In the genomic region with DNA sequence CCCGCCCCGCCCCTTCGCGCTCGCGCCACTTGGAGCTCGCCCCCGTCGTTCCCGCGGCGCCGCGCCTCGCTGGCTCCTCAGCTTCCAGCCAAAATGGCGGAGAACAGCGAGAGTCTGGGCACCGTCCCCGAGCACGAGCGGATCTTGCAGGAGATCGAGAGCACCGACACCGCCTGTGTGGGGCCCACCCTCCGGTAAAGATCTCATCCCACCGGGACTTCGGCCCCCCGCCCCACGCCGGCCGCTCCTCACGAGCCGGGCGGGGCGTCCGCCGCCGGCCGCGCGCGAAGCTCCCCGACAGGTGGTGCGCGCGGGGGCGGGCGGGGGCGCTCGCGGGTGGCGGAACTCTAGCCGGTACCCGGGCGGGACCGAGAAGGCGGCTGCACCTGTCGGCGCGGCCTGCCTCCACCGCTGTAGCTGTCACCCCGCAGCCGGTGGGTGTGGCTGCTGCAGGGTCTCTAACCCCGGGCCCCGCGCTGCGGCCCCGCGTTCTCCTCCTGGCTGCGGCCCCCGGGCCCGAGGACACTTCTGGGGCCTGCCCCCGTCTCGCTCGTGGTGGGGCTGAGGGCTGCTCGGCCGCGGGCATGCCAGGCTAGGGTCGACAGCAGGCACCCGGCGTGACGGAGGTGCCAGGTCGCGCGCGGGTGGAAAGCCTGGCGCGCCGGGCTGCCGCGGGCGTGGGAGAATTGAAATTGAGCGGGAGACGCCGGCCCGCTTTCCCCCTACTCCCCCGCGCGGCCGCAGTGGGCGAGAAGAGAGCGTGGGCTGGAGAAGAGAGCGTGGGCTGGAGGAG, we compare ENCODE assay signal across 8 cellular contexts. TPM values are rescaled to one million over a fixed set of nuclear protein-coding genes. Genes with fewer than 3 reads are reported as not detected.
A peak's percentile ranks its signal among the peaks of the same experiment; 100 is the strongest.
DNase-seq lines count a peak whose midpoint lies in the region; ATAC-seq, FAIRE-seq and TF ChIP-seq lines count a peak whose summit lies in the region.

A gene with protein sequence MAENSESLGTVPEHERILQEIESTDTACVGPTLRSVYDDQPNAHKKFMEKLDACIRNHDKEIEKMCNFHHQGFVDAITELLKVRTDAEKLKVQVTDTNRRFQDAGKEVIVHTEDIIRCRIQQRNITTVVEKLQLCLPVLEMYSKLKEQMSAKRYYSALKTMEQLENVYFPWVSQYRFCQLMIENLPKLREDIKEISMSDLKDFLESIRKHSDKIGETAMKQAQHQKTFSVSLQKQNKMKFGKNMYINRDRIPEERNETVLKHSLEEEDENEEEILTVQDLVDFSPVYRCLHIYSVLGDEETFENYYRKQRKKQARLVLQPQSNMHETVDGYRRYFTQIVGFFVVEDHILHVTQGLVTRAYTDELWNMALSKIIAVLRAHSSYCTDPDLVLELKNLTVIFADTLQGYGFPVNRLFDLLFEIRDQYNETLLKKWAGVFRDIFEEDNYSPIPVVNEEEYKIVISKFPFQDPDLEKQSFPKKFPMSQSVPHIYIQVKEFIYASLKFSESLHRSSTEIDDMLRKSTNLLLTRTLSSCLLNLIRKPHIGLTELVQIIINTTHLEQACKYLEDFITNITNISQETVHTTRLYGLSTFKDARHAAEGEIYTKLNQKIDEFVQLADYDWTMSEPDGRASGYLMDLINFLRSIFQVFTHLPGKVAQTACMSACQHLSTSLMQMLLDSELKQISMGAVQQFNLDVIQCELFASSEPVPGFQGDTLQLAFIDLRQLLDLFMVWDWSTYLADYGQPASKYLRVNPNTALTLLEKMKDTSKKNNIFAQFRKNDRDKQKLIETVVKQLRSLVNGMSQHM (plus strand): TSS at position 80 of the 793 bp plus-strand sequence. CDS start 14 bp downstream, at position 94.

- peaks cover 0 to 3% of the 10 kb centered on the region in 2 experiments for H4K20me1 ChIP-seq in H1 (replicated peaks in 1 of 2; ENCODE audit: control insufficient read depth in 1 of 2, insufficient read depth in 2 of 2, low read length in 2 of 2)

- peaks cover 11% of the 10 kb centered on the region for H3K4me1 ChIP-seq in CD8-positive, alpha-beta T cell (ENCODE audit: insufficient read depth, low read length)
- peaks cover 0 to 2% (median 0%) of the 10 kb centered on the region in 4 experiments; a peak in 2 of 7 replicates for H3K4me1 ChIP-seq in H1 (replicated peaks in 1 of 4; ENCODE audit: control insufficient read depth in 3 of 4, insufficient read depth in 4 of 4, low read length in 3 of 4)
- no peaks in the 10 kb centered on the region for H3K4me1 ChIP-seq in mesendoderm (ENCODE audit: control insufficient read depth, low read depth, low read length)

- H3K14ac ChIP-seq in H1 (ENCODE audit: insufficient read length), result no peak within 1 kb of the TSS

- H2BK120ac ChIP-seq in H1 (replicated peaks; ENCODE audit: low read depth, low read length) (no peak within 1 kb of the TSS), mesendoderm (ENCODE audit: low read depth, low read length) (no peak within 1 kb of the TSS)

- TF ChIP-seq CTCF in CD8-positive, alpha-beta T cell (IDR thresholded peaks at IDR 0.05), result no peak
- TF ChIP-seq CTCF in H1 (IDR thresholded peaks at IDR 0.05; ENCODE audit: control extremely low read depth in 1 of 3, insufficient read depth in 1 of 3, low read depth in 1 of 3, low read length in 3 of 3), result no peak

- 6% methylated on average over 37 of the region's 103 CpGs; no CpG with 5 or more reads in 1 of the 2 experiments for WGBS in H1 (ENCODE audit: extremely low coverage in 1 of 2, insufficient coverage in 1 of 2, insufficient read length in 1 of 2, insufficient replicate concordance in 2 of 2, low coverage in 1 of 2, low lambda C conversion rate in 2 of 2, missing lambda C conversion rate in 1 of 2), 2 experiments
- no CpG with 5 or more reads among the region's 103 CpGs for WGBS in mesendoderm (ENCODE audit: extremely low coverage, insufficient coverage, low lambda C conversion rate)

- peak in 1 of 2 experiments; percentile 61; a peak in 1 of 3 replicates for TF ChIP-seq POLR2A in H1 (IDR thresholded peaks at IDR 0.05; ENCODE audit: control extremely low read depth in 1 of 2, low read depth in 2 of 2, low read length in 2 of 2)

- CTCF ChIA-PET in CD8-positive, alpha-beta T cell (lab: Charles Lee), result interaction anchor here (1.0 to 2.3 kb wide), 7 partner anchors 11 to 46 kb away, joined by 3 to 5 read pairs (median 3); no protein-coding TSS in a partner anchor
- CTCF ChIA-PET in H1 (lab: Charles Lee; ENCODE audit: partially characterized antibody), result interaction anchor here (0.8 to 9.2 kb wide), 6 partner anchors 12 to 186 kb away, joined by 3 to 86 read pairs (median 3); no protein-coding TSS in a partner anchor

- ATAC-seq in CD8-positive, alpha-beta T cell, result peak; percentile 84
- ATAC-seq in GM19328 (IDR thresholded peaks at IDR 0.05; ENCODE audit: unreplicated experiment), result peak; percentile 80
- ATAC-seq in HG03469 (IDR thresholded peaks at IDR 0.05; ENCODE audit: unreplicated experiment), result peak; percentile 51

- FAIRE-seq in H1 (lab: Jason Lieb, UNC), result no peak

- H4K8ac ChIP-seq in H1 (ENCODE audit: extremely low read depth, insufficient read depth, low read length), result no peak within 1 kb of the TSS
- H4K8ac ChIP-seq in mesendoderm (ENCODE audit: low read depth, low read length), result no peak within 1 kb of the TSS

- H3K56ac ChIP-seq in H1 (replicated peaks; ENCODE audit: insufficient read length, low read depth, low read length), result no peak within 1 kb of the TSS
- peak within 1 kb of the TSS; percentile 86 for H3K56ac ChIP-seq in mesendoderm (ENCODE audit: low read length)

- no peaks in the 10 kb centered on the region for H3K36me3 ChIP-seq in CD8-positive, alpha-beta T cell (ENCODE audit: insufficient read depth, low read length)
- H3K36me3 ChIP-seq in H1 (ENCODE audit: control insufficient read depth in 2 of 4, insufficient read depth in 4 of 4, low read length in 3 of 4) (no peaks in the 10 kb centered on the region), mesendoderm (ENCODE audit: control insufficient read depth, insufficient read depth, low read length) (no peaks in the 10 kb centered on the region)

- no peaks in the 10 kb centered on the region for H3K27me3 ChIP-seq in CD8-positive, alpha-beta T cell (ENCODE audit: insufficient read depth, low read length)
- H3K27me3 ChIP-seq in H1 (replicated peaks in 1 of 4; ENCODE audit: control insufficient read depth in 3 of 4, extremely low read depth in 1 of 4, insufficient read depth in 3 of 4, low read length in 3 of 4) (peaks cover 3 to 28% (median 14%) of the 10 kb centered on the region in 4 experiments), mesendoderm (ENCODE audit: insufficient read depth, low read length, poor library complexity) (peaks cover 7% of the 10 kb centered on the region)

- H3K27me3 Mint-ChIP-seq in CD8-positive, alpha-beta T cell (ENCODE audit: low read depth), result no peaks in the 10 kb centered on the region

- POLR2A ChIA-PET in CD8-positive, alpha-beta T cell (lab: Charles Lee), result interaction anchor here (0.7 to 1.8 kb wide), 12 partner anchors 19 to 1357 kb away, joined by 3 to 9 read pairs (median 5); partner anchors contain the start of genes BTAF1, CPEB3, IDE and KIF11
- POLR2A ChIA-PET in H1 (lab: Charles Lee; ENCODE audit: partially characterized antibody), result interaction anchor here (0.6 to 1.5 kb wide), 3 partner anchors 10 to 274 kb away, joined by 3 to 8 read pairs (median 4); partner anchors contain the start of gene IDE

- H3K79me2 ChIP-seq in H1 (ENCODE audit: control insufficient read depth in 1 of 2, insufficient read depth in 2 of 2, low read length in 2 of 2) (no peaks in the 10 kb centered on the region), mesendoderm (ENCODE audit: control insufficient read depth, insufficient read depth, low read length) (no peaks in the 10 kb centered on the region)

- H2AK5ac ChIP-seq in H1 (ENCODE audit: low read depth, low read length) (no peak within 1 kb of the TSS), mesendoderm (ENCODE audit: low read length) (no peak within 1 kb of the TSS)

- H3K36me3 Mint-ChIP-seq in CD8-positive, alpha-beta T cell, result no peaks in the 10 kb centered on the region

- H3K23ac ChIP-seq in H1 (ENCODE audit: insufficient read length), result no peak within 1 kb of the TSS
- peak within 1 kb of the TSS; percentile 66 for H3K23ac ChIP-seq in mesendoderm (ENCODE audit: low read length)

- TF ChIP-seq EP300 in H1 (IDR thresholded peaks at IDR 0.05; ENCODE audit: borderline replicate concordance in 1 of 2, low read depth in 2 of 2, low read length in 2 of 2), result no peak

- peak within 1 kb of the TSS; percentile 76 for H3K27ac ChIP-seq in CD8-positive, alpha-beta T cell (ENCODE audit: low read depth, low read length)
- H3K27ac ChIP-seq in H1 (ENCODE audit: low read depth, low read length) (no peak within 1 kb of the TSS; the same call in 1 of the 2 replicates), mesendoderm (ENCODE audit: low read depth, low read length) (peak within 1 kb of the TSS; percentile 26)

- peaks cover 7% of the 10 kb centered on the region; the same call in 1 of the 2 replicates for H3K23me2 ChIP-seq in H1 (ENCODE audit: low read depth, low read length)

- H3K18ac ChIP-seq in H1 (ENCODE audit: extremely low read depth, low read length) (no peak within 1 kb of the TSS; the same call in 1 of the 2 replicates), mesendoderm (ENCODE audit: low read length) (peak within 1 kb of the TSS; percentile 11)

- H2AFZ ChIP-seq in H1 (ENCODE audit: low read length), result peak within 1 kb of the TSS; percentile 83; the same call in 1 of the 2 replicates

- peak within 1 kb of the TSS; percentile 76 for H3K4me3 ChIP-seq in CD8-positive, alpha-beta T cell (ENCODE audit: low read depth, low read length)
- H3K4me3 ChIP-seq in H1 (ENCODE audit: extremely low read depth in 1 of 4, insufficient read depth in 2 of 4, low read depth in 3 of 4, low read length in 4 of 4) (peak within 1 kb of the TSS; percentile 62 to 89 (median 69)), mesendoderm (ENCODE audit: low read length) (peak within 1 kb of the TSS; percentile 72)

- H3K79me1 ChIP-seq in H1 (ENCODE audit: low read depth, low read length) (no peaks in the 10 kb centered on the region), mesendoderm (ENCODE audit: low read length) (no peaks in the 10 kb centered on the region)

- no peaks in the 10 kb centered on the region for H3K9me3 ChIP-seq in CD8-positive, alpha-beta T cell (ENCODE audit: low read length)
- no peaks in the 10 kb centered on the region; a peak in 1 of 4 replicates for H3K9me3 ChIP-seq in H1 (ENCODE audit: insufficient read depth in 2 of 2, low read depth in 1 of 2, low read length in 1 of 2)

- intact Hi-C loops in CD8-positive, alpha-beta T cell (cut with DNase I, micrococcal nuclease), result loop anchor here (1.0 to 10.0 kb wide), 17 partner anchors 256 to 1974 kb away; partner anchors contain the start of genes BTAF1 (in 2 of the 2), CPEB3 (in 2 of the 2), FRA10AC1 (in 2 of the 2) and HECTD2 (in 2 of the 2)

- H2BK15ac ChIP-seq in H1 (ENCODE audit: low read length), result no peak within 1 kb of the TSS
- H2BK15ac ChIP-seq in mesendoderm (replicated peaks; ENCODE audit: low read depth), result no peak within 1 kb of the TSS

- no peak within 1 kb of the TSS for H2BK20ac ChIP-seq in H1 (ENCODE audit: low read length)

- peaks cover 4% of the 10 kb centered on the region for H3K9me3 Mint-ChIP-seq in CD8-positive, alpha-beta T cell

- no peak within 1 kb of the TSS for H3K4ac ChIP-seq in H1 (replicated peaks; ENCODE audit: insufficient read length, low read depth, low read length)
- H3K4ac ChIP-seq in mesendoderm (ENCODE audit: low read depth, low read length), result no peak within 1 kb of the TSS

- H3K4me2 ChIP-seq in H1 (ENCODE audit: insufficient read depth in 1 of 2, low read depth in 2 of 2, low read length in 2 of 2), result peak within 1 kb of the TSS; percentile 61 to 96
- peak within 1 kb of the TSS; percentile 77 for H3K4me2 ChIP-seq in mesendoderm (ENCODE audit: low read length)

- H2BK12ac ChIP-seq in H1 (ENCODE audit: low read depth, low read length), result no peak within 1 kb of the TSS

- H3K9ac ChIP-seq in H1 (replicated peaks in 1 of 4; ENCODE audit: extremely low read depth in 1 of 4, low read depth in 3 of 4, low read length in 3 of 4), result peak within 1 kb of the TSS in 3 of 4 experiments; percentile 45 to 77 (median 52); a peak in 5 of 7 replicates
- H3K9ac ChIP-seq in mesendoderm (ENCODE audit: low read length), result peak within 1 kb of the TSS; percentile 66

- DNase-seq in CD8-positive, alpha-beta T cell, result peak; percentile 78 to 92 (median 85)
- DNase-seq in NOMO-1 (lab: John Stamatoyannopoulos, UW; ENCODE audit: unreplicated experiment in 2 of 2) (peak; percentile 73), H1 (ENCODE audit: low read depth in 1 of 2, low spot score in 2 of 2) (peak in 1 of 2 experiments; percentile 80), mesendoderm (peak; percentile 82)
- DNase-seq in activated CD8-positive, alpha-beta memory T cell treated with anti-CD3 and anti-CD28 coated beads for 48 hours (ENCODE audit: low read depth in 2 of 3, low spot score in 2 of 3), result peak; percentile 54 to 62 (median 55)
- DNase-seq in stimulated activated CD8-positive, alpha-beta memory T cell treated with anti-CD3 and anti-CD28 coated beads, Interleukin-12 subunit alpha, Interleukin-12 subunit beta, amount 100 ng/mL, for 4 hours (ENCODE audit: low read depth), result peak; percentile 76

- H3K27ac Mint-ChIP-seq in CD8-positive, alpha-beta T cell, result peak within 1 kb of the TSS; percentile 91

- H4K91ac ChIP-seq in H1 (replicated peaks; ENCODE audit: insufficient read length, low read length), result no peak within 1 kb of the TSS

- no peak within 1 kb of the TSS for H2BK5ac ChIP-seq in H1 (ENCODE audit: low read depth, low read length)
- H2BK5ac ChIP-seq in mesendoderm (ENCODE audit: low read length), result no peak within 1 kb of the TSS

- peaks cover 17% of the 10 kb centered on the region for H3K4me1 Mint-ChIP-seq in CD8-positive, alpha-beta T cell (ENCODE audit: low read depth)

- peak within 1 kb of the TSS; percentile 87 for H3K4me3 Mint-ChIP-seq in CD8-positive, alpha-beta T cell

- H4K5ac ChIP-seq in H1 (ENCODE audit: insufficient read length, low read depth, low read length) (no peak within 1 kb of the TSS), mesendoderm (ENCODE audit: low read length) (no peak within 1 kb of the TSS)

- TF ChIP-seq RAD21 in H1 (IDR thresholded peaks at IDR 0.05 in 1 of 2, conservative IDR thresholded peaks at IDR 0.05 in 1 of 2; ENCODE audit: low read depth in 2 of 2, low read length in 2 of 2), result no peak

RNA-seq across cellular contexts. Expression of the gene that starts here (rescaled TPM):
- 1 to 10 TPM; 6.0 to 7.0 TPM for total RNA-seq in CD8-positive, alpha-beta T cell
- 3.9 and 4.5 TPM in 2 replicates for total RNA-seq in H1 (2021; fragmentation: NEBNext Ultra II Directional; extraction: Animal tissue kit (Norgen Biotek cat#: 25700))
- polyA plus RNA-seq in H1 (2011; rRNA removed), result 0.80 and 1.7 TPM in 2 replicates
- 2.0 TPM for polyA plus RNA-seq in H1 (2011; cell fraction: cytosol; rRNA removed)
- polyA plus RNA-seq in H1 (2011; cell fraction: nucleus; rRNA removed), result 0.61 TPM
- 3.0 to 9.3 TPM (median 6.3 TPM) in 4 replicates for polyA plus RNA-seq in H1 (2012, experiment 1 of 2)
- 0.24 TPM for polyA plus RNA-seq in H1 (2012, experiment 2 of 2)
- polyA plus RNA-seq in H1 (2013, experiment 1 of 2), result 6.0 TPM
- polyA plus RNA-seq in H1 (2013, experiment 2 of 2), result 4.1 TPM
- polyA minus RNA-seq in H1 (2011; rRNA and poly(A)+ RNA removed), result 2.6 and 15.1 TPM in 2 replicates
- 2.9 TPM for polyA minus RNA-seq in H1 (2011; cell fraction: cytosol; rRNA and poly(A)+ RNA removed)
- 14.5 TPM for polyA minus RNA-seq in H1 (2011; cell fraction: nucleus; rRNA and poly(A)+ RNA removed)
- 5.3 TPM for polyA plus RNA-seq in mesendoderm (2013, experiment 1 of 2)
- 5.2 TPM for polyA plus RNA-seq in mesendoderm (2013, experiment 2 of 2)
